9 cellular contexts compared by ENCODE assay signal in the genomic region with DNA sequence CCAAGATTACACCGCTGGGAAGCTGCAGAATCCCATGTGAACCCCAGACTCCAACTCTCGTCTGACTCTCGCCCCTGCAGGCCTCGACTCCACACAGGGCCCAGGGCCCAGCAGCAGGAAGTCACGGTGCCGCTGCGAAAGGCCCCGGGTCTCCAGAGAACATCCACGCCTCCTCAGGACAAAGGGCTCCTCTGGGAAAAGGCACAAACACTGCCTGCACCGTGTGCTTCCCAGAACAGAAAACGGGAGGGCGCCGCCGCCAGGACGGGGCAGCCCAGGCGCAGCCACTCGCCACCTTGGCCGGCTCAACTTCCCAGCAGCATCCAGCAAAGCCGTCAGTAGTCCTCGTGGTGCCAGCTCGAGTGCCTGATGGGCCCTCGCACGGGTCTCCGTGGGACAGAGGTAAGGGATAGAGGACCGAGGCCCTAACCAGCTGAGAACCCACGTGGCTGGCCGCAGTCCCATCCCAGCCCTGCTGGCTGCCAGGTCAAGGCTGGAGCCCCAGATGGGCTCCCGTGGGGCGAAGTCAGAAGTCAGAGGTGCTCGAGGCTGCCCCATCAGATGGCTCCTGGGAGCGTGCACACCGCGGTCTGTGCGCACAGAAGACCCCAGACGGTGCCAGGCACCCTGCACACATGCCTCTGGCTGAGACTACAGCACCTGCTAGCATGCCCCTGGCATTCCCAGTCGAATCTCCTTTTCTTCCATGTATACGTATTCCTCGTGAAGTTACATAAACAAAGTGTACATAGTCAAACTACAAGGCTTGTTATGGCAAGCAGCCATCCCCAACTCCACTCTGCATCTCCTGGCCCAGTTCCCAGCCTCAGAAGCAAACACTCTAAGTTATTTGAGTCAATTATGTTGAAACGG.
DNase-seq lines count a peak whose midpoint lies in the region; ATAC-seq and TF ChIP-seq lines count a peak whose summit lies in the region.
"Had no signal": no experiment of that assay in that cellular context is flagged by ENCODE, and none has a peak within 500 bp of the region (broad histone marks: within the 10 kb centered on the region; RNA-seq: fewer than 3 reads in every experiment).

No MANE protein-coding gene starts in this region.

- H3K4me3 Mint-ChIP-seq in naive thymus-derived CD8-positive, alpha-beta T cell: no peak overlapping the region

- no peak for ATAC-seq in GM18520 (IDR thresholded peaks at IDR 0.05; ENCODE audit: unreplicated experiment)
- no peak for ATAC-seq in naive thymus-derived CD8-positive, alpha-beta T cell

- TF ChIP-seq CTCF in AG09309 (IDR thresholded peaks at IDR 0.05; ENCODE audit: control insufficient read depth, insufficient read depth, low read depth, low read length, missing control alignments): no peak

- peaks cover 0 to 13% (median 5%) of the 10 kb centered on the region in 4 donors for H3K4me1 Mint-ChIP-seq in naive thymus-derived CD8-positive, alpha-beta T cell

- DNase-seq in AG09309 (ENCODE audit: low read depth): peak; percentile 25
- DNase-seq in NCI-H1092 treated with DMSO at 0.1 percent for 48 hours (lab: John Stamatoyannopoulos, UW): peak; percentile 88
- peak; percentile 91 for DNase-seq in brain pericyte (ENCODE audit: low read depth, low spot score)
- DNase-seq in mesenteric fat pad (ENCODE audit: low spot score): peak; percentile 73
- DNase-seq in activated gamma-delta T cell treated with Interleukin-2 at 50 U/mL for 16 hours: no peak
- DNase-seq in naive thymus-derived CD8-positive, alpha-beta T cell: no peak
- DNase-seq in activated CD4-positive, CD25-positive, alpha-beta regulatory T cell treated with anti-CD3 and anti-CD28 coated beads, Interleukin-2, amount 50 U/mL, for 72 hours: no peak
- DNase-seq: GF-D8 had no signal

- POLR2A ChIA-PET in naive thymus-derived CD8-positive, alpha-beta T cell (lab: Charles Lee): no interaction called here

- no peak overlapping the region for H3K4me3 ChIP-seq in AG09309 (ENCODE audit: control insufficient read depth, low read depth, low read length)

- peaks cover 7 to 31% (median 17%) of the 10 kb centered on the region in 3 donors for H3K36me3 Mint-ChIP-seq in naive thymus-derived CD8-positive, alpha-beta T cell

- H3K9me3 Mint-ChIP-seq in naive thymus-derived CD8-positive, alpha-beta T cell: no peaks in the 10 kb centered on the region

- H3K27ac Mint-ChIP-seq in naive thymus-derived CD8-positive, alpha-beta T cell: peak overlapping the region in 3 of 10 donors; percentile 7 to 18 (median 13)

- no peaks in the 10 kb centered on the region for H3K27me3 Mint-ChIP-seq in naive thymus-derived CD8-positive, alpha-beta T cell

Comparison
In these comparisons a context has a peak if more than half of its experiments do, and no peak if none do; other contexts are left out.
1. DNase-seq: peak in AG09309 (single experiment), NCI-H1092 treated with DMSO at 0.1 percent for 48 hours (single experiment), brain pericyte (single experiment) and mesenteric fat pad (single experiment); none in activated gamma-delta T cell treated with Interleukin-2 at 50 U/mL for 16 hours (single experiment), naive thymus-derived CD8-positive, alpha-beta T cell (0 of 10) and activated CD4-positive, CD25-positive, alpha-beta regulatory T cell treated with anti-CD3 and anti-CD28 coated beads, Interleukin-2, amount 50 U/mL, for 72 hours (single experiment).